Comparison of ENCODE assay signal across 10 cellular contexts in the genomic region with DNA sequence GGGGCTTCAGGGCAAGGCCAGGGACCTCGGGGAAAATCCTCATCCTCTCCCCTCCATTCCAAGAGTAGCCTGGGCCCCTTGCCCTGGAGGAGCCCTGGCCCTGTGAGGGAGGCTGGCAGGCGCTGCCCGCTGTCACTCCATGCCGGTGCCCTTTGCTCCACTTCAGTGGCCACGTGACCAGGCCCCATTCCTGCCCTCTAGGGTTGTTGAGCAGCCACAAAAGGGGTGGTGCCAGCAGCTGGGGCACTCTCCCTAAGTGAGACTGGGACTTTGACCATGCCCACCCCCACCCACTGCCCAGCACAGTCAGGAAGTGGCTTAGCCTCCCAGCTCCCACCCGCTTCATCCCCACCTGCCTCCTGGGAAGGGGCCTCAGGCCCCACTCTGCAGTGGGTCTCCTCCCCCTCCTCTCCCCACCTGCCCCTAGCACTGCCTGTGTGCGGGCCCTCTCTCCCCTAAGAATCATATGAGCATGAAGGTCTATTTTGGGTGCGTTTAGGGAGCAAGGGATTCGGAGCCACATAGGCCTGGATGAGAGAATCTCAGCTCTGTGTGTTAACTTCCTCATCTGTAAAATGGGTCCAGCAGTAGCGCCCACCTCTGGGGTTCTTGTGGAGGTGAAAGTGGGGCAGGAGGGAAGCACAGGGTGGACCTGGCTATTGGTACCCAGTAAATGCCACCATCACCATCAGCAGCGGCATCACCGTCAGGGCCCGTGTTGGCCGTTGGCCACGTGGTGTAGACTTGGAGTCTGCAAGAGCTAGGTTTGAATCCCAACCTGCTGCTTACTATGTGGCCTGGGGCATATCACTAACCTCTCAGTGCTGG. TPM values are rescaled to one million over a fixed set of nuclear protein-coding genes. Genes with fewer than 3 reads are reported as not detected.
DNase-seq lines count a peak whose midpoint lies in the region; TF ChIP-seq lines count a peak whose summit lies in the region.
"Had no signal": no experiment of that assay in that cellular context is flagged by ENCODE, and none has a peak within 500 bp of the region (broad histone marks: within the 10 kb centered on the region; RNA-seq: fewer than 3 reads in every experiment).

No MANE protein-coding gene starts in this region.

- H3K9ac ChIP-seq in neural cell (ENCODE audit: low read length), result peak overlapping the region; percentile 58

- TF ChIP-seq CTCF in RWPE1 (conservative IDR thresholded peaks at IDR 0.05; ENCODE audit: low read depth) (no peak), cardiac muscle cell (IDR thresholded peaks at IDR 0.05; ENCODE audit: low read depth, low read length) (no peak), neural cell (IDR thresholded peaks at IDR 0.05; ENCODE audit: poor library complexity, severe bottlenecking) (no peak), vagina (IDR thresholded peaks at IDR 0.05) (no peak)

- POLR2A ChIA-PET in RWPE1 (lab: Yijun Ruan, JAX; ENCODE audit: low non-redundant PET), result no interaction called here

- H3K4me1 ChIP-seq in cardiac muscle cell (ENCODE audit: low read depth) (peaks cover 22% of the 10 kb centered on the region), vagina (peaks cover 51% of the 10 kb centered on the region)

- CTCF ChIA-PET in RWPE1 (lab: Yijun Ruan, JAX), result interaction anchor here (0.7 to 1.0 kb wide), 2 partner anchors 8 to 11 kb away, joined by 5 to 7 read pairs; no protein-coding TSS in a partner anchor

- no peak overlapping the region for H3K4me2 ChIP-seq in neural cell (ENCODE audit: low read length)

- H3K27me3 ChIP-seq in cardiac muscle cell (no peaks in the 10 kb centered on the region), neural cell (ENCODE audit: insufficient read depth, low read depth, low read length) (no peaks in the 10 kb centered on the region), vagina (no peaks in the 10 kb centered on the region)

- no peak for TF ChIP-seq POLR2A in vagina (IDR thresholded peaks at IDR 0.05)

- no peaks in the 10 kb centered on the region for H3K9me3 ChIP-seq in cardiac muscle cell (ENCODE audit: low read depth)
- H3K9me3 ChIP-seq in neural cell (ENCODE audit: low read length), result no peaks in the 10 kb centered on the region
- H3K9me3 ChIP-seq in vagina, result no peaks in the 10 kb centered on the region

- no peaks in the 10 kb centered on the region for H3K9me2 ChIP-seq in neural cell (ENCODE audit: insufficient read depth, low read length)

- DNase-seq in RWPE1 (ENCODE audit: low spot score), result no peak
- DNase-seq in cardiac muscle cell (ENCODE audit: low read depth in 1 of 2, low spot score in 1 of 2), result no peak
- no peak for DNase-seq in vagina (ENCODE audit: extremely low spot score in 2 of 2)
- DNase-seq in stimulated activated CD4-positive, alpha-beta T cell treated with anti-CD3 and anti-CD28 coated beads, Interleukin-4, amount 100 ng/mL, for 1 hour, result no peak
- DNase-seq in NCI-H2171 (lab: John Stamatoyannopoulos, UW), result no peak
- DNase-seq in NCI-H82 (lab: John Stamatoyannopoulos, UW), result no peak
- DNase-seq: activated effector memory CD4-positive, alpha-beta T cell treated with Interleukin-2 at 50 U/mL for 16 hours; naive thymus-derived CD8-positive, alpha-beta T cell; NCI-H187 treated with DMSO at 0.1 percent for 48 hours had no signal

- no peak for TF ChIP-seq EP300 in neural cell (conservative IDR thresholded peaks at IDR 0.05; ENCODE audit: poor library complexity, severe bottlenecking)

- no peak overlapping the region for H2AFZ ChIP-seq in neural cell (ENCODE audit: low read depth, low read length)

- H3K27ac ChIP-seq in RWPE1 (peak overlapping the region; percentile 62), cardiac muscle cell (peak overlapping the region; percentile 92), neural cell (ENCODE audit: low read length) (peak overlapping the region; percentile 63), vagina (peak overlapping the region; percentile 87)

- intact Hi-C loops in vagina (cut with DNase I), result no loop called here

- TF ChIP-seq RAD21 in neural cell (conservative IDR thresholded peaks at IDR 0.05), result no peak

- no peaks in the 10 kb centered on the region for H3F3A ChIP-seq in neural cell (ENCODE audit: insufficient read depth, low read length, poor library complexity, severe bottlenecking)

- H3K36me3 ChIP-seq in cardiac muscle cell (peaks cover 18% of the 10 kb centered on the region), neural cell (ENCODE audit: insufficient read depth, low read length) (no peaks in the 10 kb centered on the region), vagina (peaks cover 0 to 16% of the 10 kb centered on the region in 2 donors)

- H3K4me3 ChIP-seq in cardiac muscle cell (no peak overlapping the region), neural cell (ENCODE audit: low read length) (no peak overlapping the region), vagina (peak overlapping the region in 1 of 2 donors; percentile 4)

- no peaks in the 10 kb centered on the region for H3K79me2 ChIP-seq in neural cell (replicated peaks; ENCODE audit: insufficient read depth, low read length)

- H4K20me1 ChIP-seq in neural cell (ENCODE audit: insufficient read depth), result no peaks in the 10 kb centered on the region

TF ChIP-seq in neural cell, 6 proteins besides CTCF, POLR2A, EP300 and RAD21:
- TF ChIP-seq POLR2AphosphoS5 (IDR thresholded peaks at IDR 0.05) (no peak), TAF1 (IDR thresholded peaks at IDR 0.05; ENCODE audit: low read depth) (no peak), EZH2 (IDR thresholded peaks at IDR 0.05; ENCODE audit: borderline replicate concordance, insufficient read depth, low read length, poor library complexity, severe bottlenecking) (no peak), SMC3 (conservative IDR thresholded peaks at IDR 0.05; ENCODE audit: poor library complexity) (no peak), MXI1 (conservative IDR thresholded peaks at IDR 0.05; ENCODE audit: poor library complexity, severe bottlenecking) (no peak)
- TF ChIP-seq, protein P1, sequence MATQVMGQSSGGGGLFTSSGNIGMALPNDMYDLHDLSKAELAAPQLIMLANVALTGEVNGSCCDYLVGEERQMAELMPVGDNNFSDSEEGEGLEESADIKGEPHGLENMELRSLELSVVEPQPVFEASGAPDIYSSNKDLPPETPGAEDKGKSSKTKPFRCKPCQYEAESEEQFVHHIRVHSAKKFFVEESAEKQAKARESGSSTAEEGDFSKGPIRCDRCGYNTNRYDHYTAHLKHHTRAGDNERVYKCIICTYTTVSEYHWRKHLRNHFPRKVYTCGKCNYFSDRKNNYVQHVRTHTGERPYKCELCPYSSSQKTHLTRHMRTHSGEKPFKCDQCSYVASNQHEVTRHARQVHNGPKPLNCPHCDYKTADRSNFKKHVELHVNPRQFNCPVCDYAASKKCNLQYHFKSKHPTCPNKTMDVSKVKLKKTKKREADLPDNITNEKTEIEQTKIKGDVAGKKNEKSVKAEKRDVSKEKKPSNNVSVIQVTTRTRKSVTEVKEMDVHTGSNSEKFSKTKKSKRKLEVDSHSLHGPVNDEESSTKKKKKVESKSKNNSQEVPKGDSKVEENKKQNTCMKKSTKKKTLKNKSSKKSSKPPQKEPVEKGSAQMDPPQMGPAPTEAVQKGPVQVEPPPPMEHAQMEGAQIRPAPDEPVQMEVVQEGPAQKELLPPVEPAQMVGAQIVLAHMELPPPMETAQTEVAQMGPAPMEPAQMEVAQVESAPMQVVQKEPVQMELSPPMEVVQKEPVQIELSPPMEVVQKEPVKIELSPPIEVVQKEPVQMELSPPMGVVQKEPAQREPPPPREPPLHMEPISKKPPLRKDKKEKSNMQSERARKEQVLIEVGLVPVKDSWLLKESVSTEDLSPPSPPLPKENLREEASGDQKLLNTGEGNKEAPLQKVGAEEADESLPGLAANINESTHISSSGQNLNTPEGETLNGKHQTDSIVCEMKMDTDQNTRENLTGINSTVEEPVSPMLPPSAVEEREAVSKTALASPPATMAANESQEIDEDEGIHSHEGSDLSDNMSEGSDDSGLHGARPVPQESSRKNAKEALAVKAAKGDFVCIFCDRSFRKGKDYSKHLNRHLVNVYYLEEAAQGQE (IDR thresholded peaks at IDR 0.05; ENCODE audit: borderline replicate concordance), result no peak
TF ChIP-seq in neural cell: peak in this region for 0.

RNA-seq across cellular contexts. Expression of a gene that starts 7.2 kb away (rescaled TPM):
- total RNA-seq in cardiac muscle cell (79.5 and 88.5 TPM in 2 replicates), vagina (44.4 TPM)
- polyA plus RNA-seq in cardiac muscle cell (146 and 156 TPM in 2 replicates), neural cell (36.2 and 41.7 TPM in 2 replicates)
- polyA minus RNA-seq in neural cell, result 31.9 and 37.3 TPM in 2 replicates

RNA-seq across cellular contexts. Expression of a gene that starts 27.6 kb away (rescaled TPM):
- total RNA-seq in cardiac muscle cell, result 1.2 and 2.8 TPM in 2 replicates
- polyA plus RNA-seq in cardiac muscle cell, result 2.0 and 2.5 TPM in 2 replicates
- polyA plus RNA-seq in neural cell, result 105 and 128 TPM in 2 replicates
- 77.2 and 83.0 TPM in 2 replicates for polyA minus RNA-seq in neural cell
- total RNA-seq in vagina, result 4.4 TPM
- polyA plus RNA-seq: naive thymus-derived CD8-positive, alpha-beta T cell had no signal

RNA-seq across cellular contexts. Expression of a gene that starts 46.5 kb away (rescaled TPM):
- total RNA-seq in cardiac muscle cell (40.6 and 41.9 TPM in 2 replicates), vagina (50.8 TPM)
- polyA plus RNA-seq in cardiac muscle cell (20.5 and 32.7 TPM in 2 replicates), neural cell (33.0 and 37.2 TPM in 2 replicates)
- 38.1 and 53.8 TPM in 2 replicates for polyA minus RNA-seq in neural cell

RNA-seq across cellular contexts. Expression of a gene that starts 48.1 kb away (rescaled TPM):
- 45.6 and 59.4 TPM in 2 replicates for total RNA-seq in cardiac muscle cell
- polyA plus RNA-seq in cardiac muscle cell, result 6.0 and 6.2 TPM in 2 replicates
- polyA plus RNA-seq in neural cell, result 29.2 and 30.5 TPM in 2 replicates
- 56.8 and 70.1 TPM in 2 replicates for polyA minus RNA-seq in neural cell
- 37.6 TPM for total RNA-seq in vagina
